10 cellular contexts compared by ENCODE assay signal in the genomic region with DNA sequence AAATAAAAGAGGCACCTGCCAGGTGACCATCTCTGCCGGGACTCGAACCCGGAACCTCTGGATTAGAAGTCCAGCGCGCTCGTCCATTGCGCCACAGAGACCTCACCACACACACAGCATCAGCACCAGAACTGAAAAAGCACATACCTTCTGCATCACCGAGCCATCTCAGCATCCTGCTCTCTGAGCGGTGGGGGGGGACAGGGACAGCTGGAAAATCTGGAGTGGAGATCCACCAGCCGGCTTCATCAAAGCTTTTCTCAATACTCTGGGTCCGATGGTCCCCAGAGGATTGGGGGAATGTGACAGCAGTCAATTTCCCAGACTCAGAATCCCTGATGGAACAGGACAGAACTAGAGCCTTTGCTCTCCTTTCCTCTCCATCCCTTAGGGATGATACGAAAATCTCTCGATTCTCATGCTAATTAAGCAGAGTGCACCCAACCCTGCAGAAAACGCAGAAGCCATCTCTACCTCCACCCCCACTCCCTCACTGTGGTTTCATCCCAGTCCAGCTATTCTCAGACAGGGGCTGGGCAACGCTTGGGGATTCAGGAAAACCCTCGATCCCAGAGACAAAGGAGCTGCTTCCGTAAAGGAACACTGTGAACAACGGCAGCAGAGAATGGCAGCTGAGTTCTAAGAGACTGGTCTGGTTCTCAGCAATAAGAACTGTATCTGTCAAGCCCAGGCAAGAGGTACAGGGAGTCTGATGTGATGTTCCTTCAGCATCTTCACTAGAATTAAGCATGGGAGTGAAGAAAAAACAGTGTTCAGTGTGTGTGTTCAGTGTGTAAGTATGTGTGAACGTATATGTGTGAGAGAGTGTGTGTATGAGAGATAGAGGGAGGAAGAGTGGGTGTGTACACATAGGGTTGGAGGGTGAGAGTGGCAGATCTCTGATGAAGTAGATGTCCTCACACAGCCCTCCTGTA. TPM values are rescaled to one million over a fixed set of nuclear protein-coding genes. Genes with fewer than 3 reads are reported as not detected.
DNase-seq lines count a peak whose midpoint lies in the region; ATAC-seq and TF ChIP-seq lines count a peak whose summit lies in the region.
"Had no signal": no experiment of that assay in that cellular context is flagged by ENCODE, and none has a peak within 500 bp of the region (broad histone marks: within the 10 kb centered on the region; RNA-seq: fewer than 3 reads in every experiment).

No MANE protein-coding gene starts in this region.

- ATAC-seq in SK-N-SH treated with all-trans-retinoic acid at 6 μM for 48 hours (peak; percentile 76), HG03095 (IDR thresholded peaks at IDR 0.05; ENCODE audit: unreplicated experiment) (no peak)

- BruUV-seq in A673 (replicated peaks; lab: Mats Ljungman, UMichigan), result no TSS peak

- no peak overlapping the region for H3K4me3 ChIP-seq in A673 (ENCODE audit: low read depth, low read length, poor library complexity, severe bottlenecking)
- no peak overlapping the region for H3K4me3 ChIP-seq in thyroid gland (replicated peaks in 1 of 3)

- H3K36me3 ChIP-seq in A673 (ENCODE audit: insufficient read depth, low read length, poor library complexity, severe bottlenecking) (no peaks in the 10 kb centered on the region), thyroid gland (no peaks in the 10 kb centered on the region)

- TF ChIP-seq CTCF in A673 (conservative IDR thresholded peaks at IDR 0.05; ENCODE audit: low read depth, low read length) (no peak), thyroid gland (IDR thresholded peaks at IDR 0.05) (no peak)

- intact Hi-C loops in A673 (cut with micrococcal nuclease; ENCODE audit: unreplicated experiment) (no loop called here), thyroid gland (cut with DNase I) (no loop called here)

- 44 to 46% methylated on average over 19 of the region's 19 CpGs for WGBS in thyroid gland, 2 donors

- H3K27me3 ChIP-seq in A673 (replicated peaks; ENCODE audit: insufficient read depth, low read depth, low read length, poor library complexity) (peaks cover 94% of the 10 kb centered on the region), thyroid gland (no peaks in the 10 kb centered on the region)

- no peak overlapping the region for H3K27ac ChIP-seq in A673 (ENCODE audit: low read depth, low read length, poor library complexity, severe bottlenecking)
- no peak overlapping the region for H3K27ac ChIP-seq in thyroid gland

- H3K4me1 ChIP-seq in A673 (ENCODE audit: insufficient read depth, low read length, poor library complexity, severe bottlenecking), result no peaks in the 10 kb centered on the region
- no peaks in the 10 kb centered on the region for H3K4me1 ChIP-seq in thyroid gland

- H3K9me3 ChIP-seq in A673 (ENCODE audit: low read depth, low read length, poor library complexity, severe bottlenecking), result no peaks in the 10 kb centered on the region
- H3K9me3 ChIP-seq in thyroid gland, result no peaks in the 10 kb centered on the region

- TF ChIP-seq POLR2A in thyroid gland (IDR thresholded peaks at IDR 0.05), result no peak

- CTCF ChIA-PET in A673 (lab: Charles Lee), result no interaction called here

- DNase-seq in A673 (ENCODE audit: low spot score), result peak; percentile 12
- DNase-seq in GOT3 (lab: John Stamatoyannopoulos, UW), result peak; percentile 24
- peak; percentile 26 to 44 for DNase-seq in hippocampal formation (lab: John Stamatoyannopoulos, UW)
- no peak for DNase-seq in activated gamma-delta T cell (lab: John Stamatoyannopoulos, UW)
- no peak for DNase-seq in NCI-H2081 (lab: John Stamatoyannopoulos, UW)
- DNase-seq in thyroid gland, result no peak
- DNase-seq: activated effector memory CD4-positive, alpha-beta T cell treated with Interleukin-2 at 50 U/mL for 16 hours; GDM1 had no signal

- POLR2A ChIA-PET in A673 (lab: Charles Lee; ENCODE audit: low non-redundant PET), result no interaction called here

TF ChIP-seq in SK-N-SH treated with all-trans-retinoic acid at 6 μM for 48 hours, 23 proteins besides CTCF, POLR2A, EP300 and RAD21:
- TF ChIP-seq, protein P1, sequence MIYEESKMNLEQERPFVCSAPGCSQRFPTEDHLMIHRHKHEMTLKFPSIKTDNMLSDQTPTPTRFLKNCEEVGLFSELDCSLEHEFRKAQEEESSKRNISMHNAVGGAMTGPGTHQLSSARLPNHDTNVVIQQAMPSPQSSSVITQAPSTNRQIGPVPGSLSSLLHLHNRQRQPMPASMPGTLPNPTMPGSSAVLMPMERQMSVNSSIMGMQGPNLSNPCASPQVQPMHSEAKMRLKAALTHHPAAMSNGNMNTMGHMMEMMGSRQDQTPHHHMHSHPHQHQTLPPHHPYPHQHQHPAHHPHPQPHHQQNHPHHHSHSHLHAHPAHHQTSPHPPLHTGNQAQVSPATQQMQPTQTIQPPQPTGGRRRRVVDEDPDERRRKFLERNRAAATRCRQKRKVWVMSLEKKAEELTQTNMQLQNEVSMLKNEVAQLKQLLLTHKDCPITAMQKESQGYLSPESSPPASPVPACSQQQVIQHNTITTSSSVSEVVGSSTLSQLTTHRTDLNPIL (CRISPR knock-in tag; IDR thresholded peaks at IDR 0.05; ENCODE audit: low read depth), result no peak
- TF ChIP-seq ZFP3 (CRISPR knock-in tag; IDR thresholded peaks at IDR 0.05), result peak; percentile 91

RNA-seq across cellular contexts. Expression of a gene that starts 29.6 kb away (rescaled TPM):
- total RNA-seq in A673 (2021) (not detected in 2 replicates), thyroid gland (1 to 10 TPM in 3 of 4 donors, under 1 TPM in 1; 0.73 to 4.8 (median 3.8) TPM)

Comparison
In these comparisons a context has a peak if more than half of its experiments do, and no peak if none do; other contexts are left out.
1. DNase-seq: peak in A673 (single experiment), GOT3 (single experiment) and hippocampal formation (2 of 2); none in activated gamma-delta T cell (single experiment), NCI-H2081 (0 of 2) and thyroid gland (0 of 2).